1 cellular context compared by ENCODE assay signal in the genomic region with DNA sequence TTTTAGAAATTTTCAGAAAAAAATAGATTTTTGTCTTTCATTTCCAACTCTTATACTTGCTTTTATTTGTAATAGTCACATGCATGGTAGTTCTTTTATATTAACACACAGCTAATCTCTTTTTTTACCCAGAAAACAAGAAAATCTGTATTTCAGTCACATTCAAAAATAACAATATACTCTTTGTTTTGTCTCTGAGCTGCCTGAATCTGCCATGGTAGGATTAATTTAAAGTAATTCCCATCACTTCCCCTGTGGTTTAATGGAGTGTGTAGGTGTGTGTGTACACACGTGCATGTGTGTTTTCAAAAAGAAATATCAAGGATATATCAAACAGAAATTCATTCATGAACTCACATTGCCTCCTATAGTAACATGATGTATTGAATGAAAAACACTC.
TF ChIP-seq lines count a peak whose summit lies in the region.

No MANE protein-coding gene starts in this region.

TF ChIP-seq in WTC11, 78 proteins besides CTCF, POLR2A, EP300 and RAD21 (continued from another document):
- no peak for TF ChIP-seq GTF2I (CRISPR knock-in tag; conservative IDR thresholded peaks at IDR 0.05)
- TF ChIP-seq ESRRA (CRISPR knock-in tag; IDR thresholded peaks at IDR 0.05; ENCODE audit: borderline replicate concordance), result no peak
- no peak for TF ChIP-seq ZNF317 (CRISPR knock-in tag; IDR thresholded peaks at IDR 0.05; ENCODE audit: borderline replicate concordance, low read depth)
